9 cellular contexts compared by ENCODE assay signal in genomic region chr9:137276757-137277328, GRCh38. TPM values are rescaled to one million over a fixed set of nuclear protein-coding genes. Genes with fewer than 3 reads are reported as not detected.
DNase-seq lines count a peak whose midpoint lies in the region; ATAC-seq and TF ChIP-seq lines count a peak whose summit lies in the region.
"Had no signal": no experiment of that assay in that cellular context is flagged by ENCODE, and none has a peak within 500 bp of the region (broad histone marks: within the 10 kb centered on the region; RNA-seq: fewer than 3 reads in every experiment).

No MANE protein-coding gene starts in this region.

- H3K27me3 ChIP-seq in liver (ENCODE audit: control insufficient read depth in 4 of 4, insufficient read depth in 4 of 4, low read length in 3 of 4) (no peaks in the 10 kb centered on the region), tibial nerve (peaks cover 0 to 53% of the 10 kb centered on the region in 2 donors)

- DNase-seq in GF-D8 (lab: John Stamatoyannopoulos, UW), result peak; percentile 80
- peak; percentile 78 to 84 for DNase-seq in NOMO-1 (lab: John Stamatoyannopoulos, UW; ENCODE audit: unreplicated experiment in 2 of 2)
- DNase-seq in choroid plexus epithelial cell (ENCODE audit: low read depth), result peak; percentile 69
- DNase-seq in tibial nerve (ENCODE audit: low spot score in 2 of 2), result peak in 1 of 2 donors; percentile 49
- DNase-seq in stimulated activated CD8-positive, alpha-beta memory T cell treated with anti-CD3 and anti-CD28 coated beads, Interleukin-4, amount 100 ng/mL, for 48 hours, result no peak
- DNase-seq in Ammon's horn (ENCODE audit: low spot score), result no peak

- H3K36me3 ChIP-seq in liver (ENCODE audit: control insufficient read depth in 4 of 4, insufficient read depth in 3 of 4, low read depth in 1 of 4, low read length in 3 of 4) (peaks cover 0 to 11% (median 3%) of the 10 kb centered on the region in 4 donors), tibial nerve (peaks cover 3 to 40% (median 9%) of the 10 kb centered on the region in 3 donors)

- peak in 1 of 2 donors; percentile 46 for TF ChIP-seq EP300 in tibial nerve (IDR thresholded peaks at IDR 0.05)

- H3K9ac ChIP-seq in liver (ENCODE audit: low read depth in 1 of 2, low read length in 2 of 2), result peak overlapping the region in 1 of 2 donors; percentile 47

- H3K4me1 ChIP-seq in liver (ENCODE audit: control insufficient read depth in 4 of 4, insufficient read depth in 4 of 4, low read length in 3 of 4) (peaks cover 3 to 40% (median 13%) of the 10 kb centered on the region in 4 donors), tibial nerve (peaks cover 0 to 49% (median 17%) of the 10 kb centered on the region in 4 donors)

- peak overlapping the region; percentile 67 for H3K4me3 ChIP-seq in choroid plexus epithelial cell (ENCODE audit: low read depth, low read length)
- H3K4me3 ChIP-seq in liver (ENCODE audit: low read depth in 1 of 3, low read length in 3 of 3), result peak overlapping the region in 1 of 3 donors; percentile 60
- H3K4me3 ChIP-seq in tibial nerve, result peak overlapping the region in 3 of 4 donors; percentile 31 to 63 (median 51)

- TF ChIP-seq RAD21 in liver (IDR thresholded peaks at IDR 0.05), result no peak

- TF ChIP-seq CTCF in choroid plexus epithelial cell (conservative IDR thresholded peaks at IDR 0.05; ENCODE audit: low read depth, low read length), result no peak
- no peak for TF ChIP-seq CTCF in liver (IDR thresholded peaks at IDR 0.05; ENCODE audit: low read depth, low read length, missing input control)
- no peak for TF ChIP-seq CTCF in tibial nerve (IDR thresholded peaks at IDR 0.05)

- 22% methylated on average over 17 of the region's 17 CpGs for WGBS in liver
- 5 to 9% methylated on average over 14 to 17 of the region's 17 CpGs for WGBS in tibial nerve, 2 donors

- TF ChIP-seq POLR2A in tibial nerve (IDR thresholded peaks at IDR 0.05), result no peak

- ATAC-seq in GM21526 (IDR thresholded peaks at IDR 0.05; ENCODE audit: low FRiP score, unreplicated experiment), result no peak

- H3K27ac ChIP-seq in liver (ENCODE audit: low read depth in 1 of 2, low read length in 2 of 2) (peak overlapping the region; percentile 85 to 93), tibial nerve (peak overlapping the region; percentile 36 to 86 (median 68))

- H3K9me3 ChIP-seq in liver (ENCODE audit: control insufficient read depth in 4 of 4, low read length in 3 of 4), result no peaks in the 10 kb centered on the region
- peaks cover 0 to 10% (median 0%) of the 10 kb centered on the region in 4 donors for H3K9me3 ChIP-seq in tibial nerve

TF ChIP-seq in liver, 16 proteins besides CTCF, POLR2A, EP300 and RAD21:
- TF ChIP-seq RXRA (IDR thresholded peaks at IDR 0.05) (no peak), NR2F2 (IDR thresholded peaks at IDR 0.05) (no peak), JUND (IDR thresholded peaks at IDR 0.05) (no peak), GABPA (IDR thresholded peaks at IDR 0.05 in 1 of 2, conservative IDR thresholded peaks at IDR 0.05 in 1 of 2) (no peak), SP1 (IDR thresholded peaks at IDR 0.05) (peak; percentile 16), YY1 (IDR thresholded peaks at IDR 0.05) (no peak), MAX (IDR thresholded peaks at IDR 0.05) (no peak), HNF4A (conservative IDR thresholded peaks at IDR 0.05) (peak in 1 of 2 donors; percentile 38), FOXA2 (IDR thresholded peaks at IDR 0.05) (no peak), ZBTB33 (IDR thresholded peaks at IDR 0.05) (no peak)

RNA-seq across cellular contexts. Expression of gene TOR4A, which starts 0.7 kb away (rescaled TPM):
- 1 to 10 TPM; 5.0 to 5.1 TPM for total RNA-seq in liver
- 1 to 10 TPM in 1 of 2 donors, under 1 TPM in 1; 0.35 to 3.6 TPM for polyA plus RNA-seq in liver
- total RNA-seq in tibial nerve, result 10 to 100 TPM in 1 of 4 donors, 1 to 10 TPM in 3; 3.3 to 11.4 (median 4.3) TPM

RNA-seq across cellular contexts. Expression of gene NELFB, which starts 21.7 kb away (rescaled TPM):
- 10 to 100 TPM; 16.5 to 19.7 TPM for total RNA-seq in liver
- polyA plus RNA-seq in liver, result 10 to 100 TPM in 1 of 2 donors, 1 to 10 TPM in 1; 4.7 to 24.6 TPM
- 10 to 100 TPM; 29.7 to 52.0 (median 38.7) TPM for total RNA-seq in tibial nerve

RNA-seq across cellular contexts. Expression of gene NRARP, which starts 25.2 kb away (rescaled TPM):
- total RNA-seq in liver (1 to 10 TPM in 1 of 2 donors, under 1 TPM in 1; 0.93 to 1.3 TPM), tibial nerve (10 to 100 TPM in 1 of 4 donors, 1 to 10 TPM in 3; 3.1 to 13.5 (median 3.9) TPM)
- under 1 TPM in 1 of 2 donors, not detected in 1; 0.48 TPM for polyA plus RNA-seq in liver

RNA-seq across cellular contexts. Expression of gene STPG3, which starts 25.8 kb away (rescaled TPM):
- total RNA-seq in liver (not detected), tibial nerve (not detected)
- polyA plus RNA-seq in liver, result not detected
- total RNA-seq: RPMI7951 had no signal

RNA-seq across cellular contexts. Expression of gene TUBB4B, which starts 35.8 kb away (rescaled TPM):
- total RNA-seq in liver (100 to 1,000 TPM; 179 to 191 TPM), tibial nerve (100 to 1,000 TPM; 102 to 190 (median 161) TPM)
- 100 to 1,000 TPM; 173 to 199 TPM for polyA plus RNA-seq in liver

Comparison
In these comparisons a context has a peak if more than half of its experiments do, and no peak if none do; other contexts are left out.
1. DNase-seq: peak in GF-D8 (single experiment), NOMO-1 (2 of 2) and choroid plexus epithelial cell (single experiment); none in stimulated activated CD8-positive, alpha-beta memory T cell treated with anti-CD3 and anti-CD28 coated beads, Interleukin-4, amount 100 ng/mL, for 48 hours (single experiment) and Ammon's horn (single experiment).